In the genomic region with DNA sequence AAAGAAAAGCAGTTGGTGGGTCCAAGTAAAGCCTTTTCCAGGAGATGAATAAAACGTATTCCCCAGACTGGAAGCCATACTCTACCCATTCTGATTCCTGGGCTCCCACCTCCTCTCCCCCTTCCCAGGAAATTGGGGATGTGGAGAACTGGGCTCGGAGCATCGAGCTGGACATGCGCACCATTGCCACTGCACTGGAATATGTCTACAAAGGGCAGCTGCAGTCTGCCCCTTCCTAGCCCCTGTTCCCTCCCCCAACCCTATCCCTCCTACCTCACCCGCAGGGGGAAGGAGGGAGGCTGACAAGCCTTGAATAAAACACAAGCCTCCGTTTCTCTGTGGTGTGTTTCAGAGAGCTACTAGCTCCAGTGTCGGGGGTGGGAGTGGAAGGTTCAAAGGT, we compare ENCODE assay signal across 1 cellular context.
TF ChIP-seq lines count a peak whose summit lies in the region.

No MANE protein-coding gene starts in this region.

TF ChIP-seq in A549, 52 proteins besides CTCF, POLR2A, EP300 and RAD21:
- TF ChIP-seq POLR2AphosphoS2 (conservative IDR thresholded peaks at IDR 0.05; ENCODE audit: low read length) (no peak), ZNF302 (CRISPR knock-in tag; IDR thresholded peaks at IDR 0.05) (no peak), MAZ (IDR thresholded peaks at IDR 0.05; ENCODE audit: borderline replicate concordance, low read depth, low read length) (no peak), CBX8 (IDR thresholded peaks at IDR 0.05) (no peak), GATA3 (IDR thresholded peaks at IDR 0.05; ENCODE audit: borderline replicate concordance) (no peak), CEBPB (IDR thresholded peaks at IDR 0.05) (no peak), HOXB13 (CRISPR knock-in tag; IDR thresholded peaks at IDR 0.05; ENCODE audit: low read depth) (no peak), MAFK (IDR thresholded peaks at IDR 0.05; ENCODE audit: partially characterized antibody) (no peak), NPAS2 (CRISPR knock-in tag; IDR thresholded peaks at IDR 0.05; ENCODE audit: borderline replicate concordance) (no peak), RFX5 (IDR thresholded peaks at IDR 0.05) (no peak), CBX2 (IDR thresholded peaks at IDR 0.05; ENCODE audit: borderline replicate concordance, low read depth) (no peak), ZC3H11A (IDR thresholded peaks at IDR 0.05) (no peak), KDM1A (IDR thresholded peaks at IDR 0.05; ENCODE audit: low read depth) (no peak), CHD4 (IDR thresholded peaks at IDR 0.05; ENCODE audit: borderline replicate concordance) (no peak), RCOR1 (IDR thresholded peaks at IDR 0.05; ENCODE audit: low read depth, low read length) (no peak), MYC (IDR thresholded peaks at IDR 0.05; ENCODE audit: borderline replicate concordance, low read length) (no peak)
- TF ChIP-seq, protein P1, sequence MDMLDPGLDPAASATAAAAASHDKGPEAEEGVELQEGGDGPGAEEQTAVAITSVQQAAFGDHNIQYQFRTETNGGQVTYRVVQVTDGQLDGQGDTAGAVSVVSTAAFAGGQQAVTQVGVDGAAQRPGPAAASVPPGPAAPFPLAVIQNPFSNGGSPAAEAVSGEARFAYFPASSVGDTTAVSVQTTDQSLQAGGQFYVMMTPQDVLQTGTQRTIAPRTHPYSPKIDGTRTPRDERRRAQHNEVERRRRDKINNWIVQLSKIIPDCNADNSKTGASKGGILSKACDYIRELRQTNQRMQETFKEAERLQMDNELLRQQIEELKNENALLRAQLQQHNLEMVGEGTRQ (IDR thresholded peaks at IDR 0.05) = no peak
- TF ChIP-seq, protein P2, sequence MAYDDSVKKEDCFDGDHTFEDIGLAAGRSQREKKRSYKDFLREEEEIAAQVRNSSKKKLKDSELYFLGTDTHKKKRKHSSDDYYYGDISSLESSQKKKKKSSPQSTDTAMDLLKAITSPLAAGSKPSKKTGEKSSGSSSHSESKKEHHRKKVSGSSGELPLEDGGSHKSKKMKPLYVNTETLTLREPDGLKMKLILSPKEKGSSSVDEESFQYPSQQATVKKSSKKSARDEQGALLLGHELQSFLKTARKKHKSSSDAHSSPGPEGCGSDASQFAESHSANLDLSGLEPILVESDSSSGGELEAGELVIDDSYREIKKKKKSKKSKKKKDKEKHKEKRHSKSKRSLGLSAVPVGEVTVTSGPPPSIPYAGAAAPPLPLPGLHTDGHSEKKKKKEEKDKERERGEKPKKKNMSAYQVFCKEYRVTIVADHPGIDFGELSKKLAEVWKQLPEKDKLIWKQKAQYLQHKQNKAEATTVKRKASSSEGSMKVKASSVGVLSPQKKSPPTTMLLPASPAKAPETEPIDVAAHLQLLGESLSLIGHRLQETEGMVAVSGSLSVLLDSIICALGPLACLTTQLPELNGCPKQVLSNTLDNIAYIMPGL (CRISPR knock-in tag; IDR thresholded peaks at IDR 0.05; ENCODE audit: borderline replicate concordance) = no peak
- TF ChIP-seq, protein P3, sequence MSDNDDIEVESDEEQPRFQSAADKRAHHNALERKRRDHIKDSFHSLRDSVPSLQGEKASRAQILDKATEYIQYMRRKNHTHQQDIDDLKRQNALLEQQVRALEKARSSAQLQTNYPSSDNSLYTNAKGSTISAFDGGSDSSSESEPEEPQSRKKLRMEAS (IDR thresholded peaks at IDR 0.05) = no peak
